ENCODE assay signal across 8 cellular contexts in genomic region chr17:13597723-13598347, GRCh38. TPM values are rescaled to one million over a fixed set of nuclear protein-coding genes. Genes with fewer than 3 reads are reported as not detected.
A peak's percentile ranks its signal among the peaks of the same experiment; 100 is the strongest.
DNase-seq lines count a peak whose midpoint lies in the region; ATAC-seq, FAIRE-seq and TF ChIP-seq lines count a peak whose summit lies in the region.

No MANE protein-coding gene starts in this region.

- POLR2A ChIA-PET in A549 (lab: Yijun Ruan, JAX), result no interaction called here

- no peak overlapping the region for H3K4me2 ChIP-seq in A549

- DNase-seq in A549 (ENCODE audit: low read depth in 1 of 2, low spot score in 1 of 2) (peak; percentile 41 to 59), ELR (ENCODE audit: low read depth) (peak; percentile 66), OCI-M2 (lab: John Stamatoyannopoulos, UW; ENCODE audit: unreplicated experiment) (peak; percentile 6), body of pancreas (peak in 3 of 4 donors; percentile 28 to 49 (median 41)), left lobe of liver (ENCODE audit: low spot score) (no peak), vagina (ENCODE audit: extremely low spot score in 2 of 2) (no peak), GDM1 (lab: John Stamatoyannopoulos, UW) (no peak)

- under 1% methylated on average over 3 of the region's 3 CpGs for WGBS in A549 (ENCODE audit: missing lambda C conversion rate)
- 9 to 14% methylated on average over 3 of the region's 3 CpGs for WGBS in body of pancreas, 2 donors

- TF ChIP-seq RAD21 in A549 (conservative IDR thresholded peaks at IDR 0.05 in 1 of 2, IDR thresholded peaks at IDR 0.05 in 1 of 2), result peak; percentile 77 to 86

- ATAC-seq in A549 (peak; percentile 41 to 66; a peak in 4 of 6 replicates), body of pancreas (peak; percentile 42), left lobe of liver (peak; percentile 66), GM21723 (IDR thresholded peaks at IDR 0.05; ENCODE audit: unreplicated experiment) (no peak)

- H3K4me3 ChIP-seq in A549 (no peak overlapping the region), body of pancreas (no peak overlapping the region), vagina (no peak overlapping the region)

- TF ChIP-seq CTCF in A549 (IDR thresholded peaks at IDR 0.05), result peak; percentile 87
- TF ChIP-seq CTCF in body of pancreas (IDR thresholded peaks at IDR 0.05), result peak in 6 of 7 experiments; percentile 35 to 73 (median 58)
- TF ChIP-seq CTCF in vagina (IDR thresholded peaks at IDR 0.05), result peak in 2 of 3 experiments; percentile 38 to 41

- H3K9me3 ChIP-seq in A549 (no peaks in the 10 kb centered on the region), body of pancreas (no peaks in the 10 kb centered on the region), vagina (no peaks in the 10 kb centered on the region)

- TF ChIP-seq POLR2A in A549 (IDR thresholded peaks at IDR 0.05; ENCODE audit: low read length) (no peak), body of pancreas (IDR thresholded peaks at IDR 0.05) (no peak), vagina (IDR thresholded peaks at IDR 0.05) (no peak)

- FAIRE-seq in A549 (lab: Jason Lieb, UNC), result peak; percentile 63

- intact Hi-C loops in body of pancreas (cut with DNase I), result no loop called here
- intact Hi-C loops in vagina (cut with DNase I), result loop anchor here (10.0 kb wide), 1 partner anchor 707 kb away; the partner anchor contains the start of gene HS3ST3B1

- H3K4me1 ChIP-seq in A549, result no peaks in the 10 kb centered on the region
- H3K4me1 ChIP-seq in body of pancreas, result peaks cover 21% of the 10 kb centered on the region
- H3K4me1 ChIP-seq in vagina, result peaks cover 15% of the 10 kb centered on the region

- no peak for TF ChIP-seq EP300 in A549 (IDR thresholded peaks at IDR 0.05)

- no peak overlapping the region for H3K27ac ChIP-seq in A549
- H3K27ac ChIP-seq in body of pancreas, result no peak overlapping the region
- H3K27ac ChIP-seq in vagina, result no peak overlapping the region

- CTCF ChIA-PET in A549 (lab: Yijun Ruan, JAX), result interaction anchor here (0.6 to 3.6 kb wide), 15 partner anchors 9 to 1329 kb away, joined by 3 to 48 read pairs (median 4); partner anchors contain the start of gene HS3ST3B1

- no peaks in the 10 kb centered on the region for H3K36me3 ChIP-seq in body of pancreas (replicated peaks in 1 of 2; ENCODE audit: insufficient read depth in 1 of 2, low read depth in 2 of 2)
- no peaks in the 10 kb centered on the region for H3K36me3 ChIP-seq in vagina

- H3K27me3 ChIP-seq in body of pancreas (peaks cover 0 to 21% of the 10 kb centered on the region in 2 donors), vagina (peaks cover 3% of the 10 kb centered on the region)

TF ChIP-seq in A549, 52 proteins besides CTCF, POLR2A, EP300 and RAD21:
- TF ChIP-seq HDAC2 (IDR thresholded peaks at IDR 0.05) (no peak), CEBPB (IDR thresholded peaks at IDR 0.05) (no peak), USF2 (IDR thresholded peaks at IDR 0.05) (no peak), SREBF2 (IDR thresholded peaks at IDR 0.05) (no peak), EHMT2 (IDR thresholded peaks at IDR 0.05; ENCODE audit: low read depth) (no peak), MAFK (IDR thresholded peaks at IDR 0.05; ENCODE audit: partially characterized antibody) (peak; percentile 47), REST (IDR thresholded peaks at IDR 0.05) (no peak), PHF8 (IDR thresholded peaks at IDR 0.05; ENCODE audit: borderline replicate concordance, low read depth) (no peak), SMC3 (IDR thresholded peaks at IDR 0.05) (peak; percentile 84), BHLHE40 (IDR thresholded peaks at IDR 0.05; ENCODE audit: low read depth, low read length) (no peak)

RNA-seq across cellular contexts. Expression of gene HS3ST3A1, which starts 3.9 kb away (rescaled TPM):
- polyA plus RNA-seq in A549 (2011; rRNA removed), result 0.15 TPM in 1 of 2 replicates, not detected in the other
- not detected in 2 replicates for polyA plus RNA-seq in A549 (2012; cell fraction: cytosol; rRNA removed)
- 0.13 TPM in 1 of 2 replicates, not detected in the other for polyA plus RNA-seq in A549 (2012; cell fraction: nucleus; rRNA removed)
- polyA plus RNA-seq in A549 (2017; fragmentation: RNase III; extraction: RNeasy Plus Mini Kit Qiagen cat#74134 plus additional on column Dnase treatment), result 0.04 to 0.17 TPM in 2 of 3 replicates, not detected in the other
- not detected in 2 replicates for polyA minus RNA-seq in A549 (2011; rRNA and poly(A)+ RNA removed)
- not detected for total RNA-seq in body of pancreas
- 7.6 TPM for total RNA-seq in left lobe of liver
- 8.6 TPM for total RNA-seq in vagina

Comparison
In these comparisons a context has a peak if more than half of its experiments do, and no peak if none do; other contexts are left out.
1. DNase-seq: peak in A549 (2 of 2), ELR (single experiment), OCI-M2 (single experiment) and body of pancreas (3 of 4); none in left lobe of liver (single experiment), vagina (0 of 2) and GDM1 (single experiment).
2. Peak in every context shown above with its lines, with median percentiles within 50 percentile points of each other: CTCF ChIP-seq.